16 cellular contexts compared by ENCODE assay signal in genomic region chr10:63125459-63125858, GRCh38. TPM values are rescaled to one million over a fixed set of nuclear protein-coding genes. Genes with fewer than 3 reads are reported as not detected.
DNase-seq lines count a peak whose midpoint lies in the region; ATAC-seq, FAIRE-seq and TF ChIP-seq lines count a peak whose summit lies in the region.
"Had no signal": no experiment of that assay in that cellular context is flagged by ENCODE, and none has a peak within 500 bp of the region (broad histone marks: within the 10 kb centered on the region; RNA-seq: fewer than 3 reads in every experiment).

No MANE protein-coding gene starts in this region.

- no peak overlapping the region for H4K8ac ChIP-seq in H1 (ENCODE audit: extremely low read depth, insufficient read depth, low read length)

- H4K5ac ChIP-seq in H1 (ENCODE audit: insufficient read length, low read depth, low read length), result no peak overlapping the region

- no peak overlapping the region for H3K4me3 ChIP-seq in mammary epithelial cell (replicated peaks in 1 of 3; ENCODE audit: insufficient read depth in 1 of 3, low read depth in 2 of 3, low read length in 3 of 3)
- no peak overlapping the region for H3K4me3 ChIP-seq in H1 (ENCODE audit: extremely low read depth in 1 of 4, insufficient read depth in 2 of 4, low read depth in 3 of 4, low read length in 4 of 4)
- no peak overlapping the region for H3K4me3 ChIP-seq in Caco-2 (ENCODE audit: low read depth, low read length)

- H3K23ac ChIP-seq in H1 (ENCODE audit: insufficient read length), result no peak overlapping the region

- no peak overlapping the region for H3K4me2 ChIP-seq in mammary epithelial cell (ENCODE audit: insufficient read depth, low read depth, low read length)
- H3K4me2 ChIP-seq in H1 (ENCODE audit: insufficient read depth in 1 of 2, low read depth in 2 of 2, low read length in 2 of 2), result no peak overlapping the region

- H3K79me2 ChIP-seq in mammary epithelial cell (ENCODE audit: insufficient read depth, low read length) (no peaks in the 10 kb centered on the region), H1 (ENCODE audit: control insufficient read depth in 1 of 2, insufficient read depth in 2 of 2, low read length in 2 of 2) (no peaks in the 10 kb centered on the region)

- H3K23me2 ChIP-seq in H1 (ENCODE audit: low read depth, low read length), result no peaks in the 10 kb centered on the region

- POLR2A ChIA-PET in MCF 10A (lab: Yijun Ruan, JAX) (interaction anchor here (0.6 to 1.3 kb wide), 3 partner anchors 10 to 34 kb away, joined by 3 to 5 read pairs (median 3); no protein-coding TSS in a partner anchor), H1 (lab: Charles Lee; ENCODE audit: partially characterized antibody) (interaction anchor here (0.6 kb wide), 1 partner anchor 213 kb away, joined by 4 read pairs; no protein-coding TSS in a partner anchor), Caco-2 (lab: Charles Lee) (no interaction called here)
- POLR2A ChIA-PET in naive thymus-derived CD8-positive, alpha-beta T cell (lab: Charles Lee), result no interaction called here

- H3K14ac ChIP-seq in H1 (ENCODE audit: insufficient read length), result no peak overlapping the region

- no peak for TF ChIP-seq POLR2A in H1 (IDR thresholded peaks at IDR 0.05; ENCODE audit: control extremely low read depth in 1 of 2, low read depth in 2 of 2, low read length in 2 of 2)

- H3K9ac ChIP-seq in mammary epithelial cell (ENCODE audit: insufficient read depth, low read length) (no peak overlapping the region), H1 (replicated peaks in 1 of 4; ENCODE audit: extremely low read depth in 1 of 4, low read depth in 3 of 4, low read length in 3 of 4) (no peak overlapping the region)

- H3K4me1 ChIP-seq in mammary epithelial cell (ENCODE audit: insufficient read depth, low read length) (no peaks in the 10 kb centered on the region), H1 (replicated peaks in 1 of 4; ENCODE audit: control insufficient read depth in 3 of 4, insufficient read depth in 4 of 4, low read length in 3 of 4) (no peaks in the 10 kb centered on the region; a peak in 1 of 7 replicates), Caco-2 (no peaks in the 10 kb centered on the region)

- H4K20me1 ChIP-seq in mammary epithelial cell (ENCODE audit: insufficient read depth, low read length), result no peaks in the 10 kb centered on the region
- H4K20me1 ChIP-seq in H1 (replicated peaks in 1 of 2; ENCODE audit: control insufficient read depth in 1 of 2, insufficient read depth in 2 of 2, low read length in 2 of 2), result no peaks in the 10 kb centered on the region

- in situ Hi-C loops in mammary epithelial cell (cut with MboI; ENCODE audit: low sequenced_read_pairs in 2 of 2), result no loop called here

- TF ChIP-seq RAD21 in H1 (IDR thresholded peaks at IDR 0.05 in 1 of 2, conservative IDR thresholded peaks at IDR 0.05 in 1 of 2; ENCODE audit: low read depth in 2 of 2, low read length in 2 of 2), result no peak

- TF ChIP-seq CTCF in MCF 10A (IDR thresholded peaks at IDR 0.05; ENCODE audit: unreplicated experiment) (no peak), mammary epithelial cell (conservative IDR thresholded peaks at IDR 0.05 in 1 of 2, IDR thresholded peaks at IDR 0.05 in 1 of 2; ENCODE audit: extremely low read depth in 1 of 2, insufficient read depth in 1 of 2, low read depth in 1 of 2, low read length in 2 of 2) (no peak), H1 (IDR thresholded peaks at IDR 0.05; ENCODE audit: control extremely low read depth in 1 of 3, insufficient read depth in 1 of 3, low read depth in 1 of 3, low read length in 3 of 3) (no peak), Caco-2 (IDR thresholded peaks at IDR 0.05; ENCODE audit: insufficient read depth in 1 of 2, low read depth in 1 of 2, low read length in 1 of 2, severe bottlenecking in 1 of 2, unreplicated experiment in 1 of 2) (no peak)

- H3K4me1 Mint-ChIP-seq in MCF 10A (ENCODE audit: insufficient read depth, unreplicated experiment) (no peaks in the 10 kb centered on the region), Caco-2 (ENCODE audit: low read depth, unreplicated experiment) (peaks cover 13% of the 10 kb centered on the region)
- H3K4me1 Mint-ChIP-seq in activated T-cell treated with anti-CD3 and anti-CD28 coated beads, Interleukin-2, amount 50 U/mL, for 24 hours (ENCODE audit: low read depth), result no peaks in the 10 kb centered on the region
- H3K4me1 Mint-ChIP-seq in naive thymus-derived CD8-positive, alpha-beta T cell, result no peaks in the 10 kb centered on the region
- H3K4me1 Mint-ChIP-seq: B cell had no signal

- dilution Hi-C loops in mammary epithelial cell (cut with HindIII; ENCODE audit: low sequenced_read_pairs), result loop anchor here (10.0 kb wide), 1 partner anchor 301 kb away; no protein-coding TSS in a partner anchor

- H2BK12ac ChIP-seq in H1 (ENCODE audit: low read depth, low read length), result no peak overlapping the region

- no peak overlapping the region for H2BK15ac ChIP-seq in H1 (ENCODE audit: low read length)

- no peaks in the 10 kb centered on the region for H3K27me3 Mint-ChIP-seq in MCF 10A (ENCODE audit: insufficient read depth, unreplicated experiment)
- peaks cover 2% of the 10 kb centered on the region for H3K27me3 Mint-ChIP-seq in Caco-2 (ENCODE audit: insufficient read depth, unreplicated experiment)
- peaks cover 14% of the 10 kb centered on the region for H3K27me3 Mint-ChIP-seq in activated T-cell treated with anti-CD3 and anti-CD28 coated beads, Interleukin-2, amount 50 U/mL, for 24 hours
- peaks cover 1 to 21% (median 7%) of the 10 kb centered on the region in 5 donors for H3K27me3 Mint-ChIP-seq in naive thymus-derived CD8-positive, alpha-beta T cell

- no peak overlapping the region for H4K91ac ChIP-seq in H1 (replicated peaks; ENCODE audit: insufficient read length, low read length)

- CTCF ChIA-PET in MCF 10A (lab: Yijun Ruan, JAX) (interaction anchor here (0.7 kb wide), 2 partner anchors 32 to 1292 kb away, joined by 3 to 5 read pairs; no protein-coding TSS in a partner anchor), mammary epithelial cell (lab: Charles Lee; ENCODE audit: low non-redundant PET) (no interaction called here), H1 (lab: Charles Lee; ENCODE audit: partially characterized antibody) (interaction anchor here (0.6 to 0.9 kb wide), 2 partner anchors 282 to 632 kb away, joined by 3 read pairs; no protein-coding TSS in a partner anchor), Caco-2 (lab: Charles Lee) (interaction anchor here (0.6 to 0.7 kb wide), 2 partner anchors 246 to 814 kb away, joined by 3 to 8 read pairs; no protein-coding TSS in a partner anchor)

- H2AK5ac ChIP-seq in H1 (ENCODE audit: low read depth, low read length), result 0 out of 2 replicates have a peak overlapping the region, but pooled peaks have one; percentile 53

- H3K36me3 ChIP-seq in mammary epithelial cell (ENCODE audit: insufficient read depth, low read length), result no peaks in the 10 kb centered on the region
- H3K36me3 ChIP-seq in H1 (ENCODE audit: control insufficient read depth in 2 of 4, insufficient read depth in 4 of 4, low read length in 3 of 4), result no peaks in the 10 kb centered on the region
- no peaks in the 10 kb centered on the region for H3K36me3 ChIP-seq in Caco-2 (ENCODE audit: control insufficient read depth, insufficient read depth, low read length)

- H3K4ac ChIP-seq in H1 (replicated peaks; ENCODE audit: insufficient read length, low read depth, low read length), result no peak overlapping the region

- intact Hi-C loops in MCF 10A (cut with micrococcal nuclease), result no loop called here
- intact Hi-C loops in mammary epithelial cell (cut with micrococcal nuclease), result no loop called here
- intact Hi-C loops in Caco-2 (cut with micrococcal nuclease; ENCODE audit: unreplicated experiment), result no loop called here

- no peak for ATAC-seq in naive thymus-derived CD8-positive, alpha-beta T cell

- H3K27ac Mint-ChIP-seq in MCF 10A (ENCODE audit: low read depth, unreplicated experiment), result peak overlapping the region; percentile 23
- H3K27ac Mint-ChIP-seq in Caco-2 (ENCODE audit: unreplicated experiment), result no peak overlapping the region
- no peak overlapping the region for H3K27ac Mint-ChIP-seq in activated T-cell treated with anti-CD3 and anti-CD28 coated beads, Interleukin-2, amount 50 U/mL, for 24 hours
- H3K27ac Mint-ChIP-seq in naive thymus-derived CD8-positive, alpha-beta T cell, result peak overlapping the region in 2 of 10 donors; percentile 31 to 39
- H3K27ac Mint-ChIP-seq: B cell; CD4-positive, alpha-beta T cell; HFFc6 had no signal

- no peaks in the 10 kb centered on the region for H3K9me3 Mint-ChIP-seq in MCF 10A (ENCODE audit: unreplicated experiment)
- H3K9me3 Mint-ChIP-seq in Caco-2 (ENCODE audit: unreplicated experiment), result peaks cover 21% of the 10 kb centered on the region
- H3K9me3 Mint-ChIP-seq in activated T-cell treated with anti-CD3 and anti-CD28 coated beads, Interleukin-2, amount 50 U/mL, for 24 hours, result no peaks in the 10 kb centered on the region
- H3K9me3 Mint-ChIP-seq in naive thymus-derived CD8-positive, alpha-beta T cell, result peaks cover 0 to 9% (median 0%) of the 10 kb centered on the region in 9 donors
- H3K9me3 Mint-ChIP-seq: CD4-positive, alpha-beta T cell; HFFc6 had no signal

- H3K27me3 ChIP-seq in mammary epithelial cell (ENCODE audit: insufficient read depth, low read length) (no peaks in the 10 kb centered on the region), H1 (replicated peaks in 1 of 4; ENCODE audit: control insufficient read depth in 3 of 4, extremely low read depth in 1 of 4, insufficient read depth in 3 of 4, low read length in 3 of 4) (no peaks in the 10 kb centered on the region), Caco-2 (replicated peaks; ENCODE audit: control insufficient read depth, insufficient read depth, low read length) (no peaks in the 10 kb centered on the region)

- no peak overlapping the region for H2BK120ac ChIP-seq in H1 (replicated peaks; ENCODE audit: low read depth, low read length)

- no peaks in the 10 kb centered on the region for H3K36me3 Mint-ChIP-seq in MCF 10A (ENCODE audit: insufficient read depth, unreplicated experiment)
- H3K36me3 Mint-ChIP-seq in Caco-2 (ENCODE audit: insufficient read depth, unreplicated experiment), result peaks cover 8% of the 10 kb centered on the region
- no peaks in the 10 kb centered on the region for H3K36me3 Mint-ChIP-seq in activated T-cell treated with anti-CD3 and anti-CD28 coated beads, Interleukin-2, amount 50 U/mL, for 24 hours (ENCODE audit: low read depth)
- H3K36me3 Mint-ChIP-seq in naive thymus-derived CD8-positive, alpha-beta T cell, result peaks cover 0 to 2% (median 0%) of the 10 kb centered on the region in 3 donors

- no peak overlapping the region for H2BK5ac ChIP-seq in H1 (ENCODE audit: low read depth, low read length)

- H3K56ac ChIP-seq in H1 (replicated peaks; ENCODE audit: insufficient read length, low read depth, low read length), result no peak overlapping the region

- FAIRE-seq in H1 (lab: Jason Lieb, UNC), result no peak

- no peak overlapping the region for H2AFZ ChIP-seq in mammary epithelial cell (ENCODE audit: low read depth, low read length)
- no peak overlapping the region for H2AFZ ChIP-seq in H1 (ENCODE audit: low read length)

- no TSS peak for BruUV-seq in MCF 10A (replicated peaks; lab: Mats Ljungman, UMichigan)
- BruUV-seq in mammary epithelial cell (replicated peaks; lab: Mats Ljungman, UMichigan), result no TSS peak
- no TSS peak for BruUV-seq in Caco-2 (replicated peaks; lab: Mats Ljungman, UMichigan)

- no peaks in the 10 kb centered on the region for H3K9me3 ChIP-seq in mammary epithelial cell (replicated peaks; ENCODE audit: insufficient read depth, low read length)
- H3K9me3 ChIP-seq in H1 (ENCODE audit: insufficient read depth in 2 of 2, low read depth in 1 of 2, low read length in 1 of 2), result peaks cover 6 to 12% of the 10 kb centered on the region in 2 experiments; a peak in 2 of 4 replicates
- H3K9me3 ChIP-seq in Caco-2, result peaks cover 5% of the 10 kb centered on the region; the same call in 1 of the 2 replicates

- H3K4me3 Mint-ChIP-seq in MCF 10A (ENCODE audit: unreplicated experiment), result no peak overlapping the region
- no peak overlapping the region for H3K4me3 Mint-ChIP-seq in Caco-2 (ENCODE audit: unreplicated experiment)
- no peak overlapping the region for H3K4me3 Mint-ChIP-seq in activated T-cell treated with anti-CD3 and anti-CD28 coated beads, Interleukin-2, amount 50 U/mL, for 24 hours
- no peak overlapping the region for H3K4me3 Mint-ChIP-seq in naive thymus-derived CD8-positive, alpha-beta T cell
- H3K4me3 Mint-ChIP-seq: B cell; CD4-positive, alpha-beta T cell; HFFc6 had no signal

- DNase-seq in MCF 10A (ENCODE audit: unreplicated experiment) (no peak), mammary epithelial cell (no peak), NCI-H69 (lab: John Stamatoyannopoulos, UW) (peak; percentile 4), H1 (ENCODE audit: low read depth in 1 of 2, low spot score in 2 of 2) (no peak), Caco-2 (no peak)
- DNase-seq in activated T-cell treated with anti-CD3 and anti-CD28 coated beads, Interleukin-2, amount 50 U/mL, for 24 hours, result no peak
- DNase-seq in naive thymus-derived CD8-positive, alpha-beta T cell, result no peak
- DNase-seq: C1 segment of cervical spinal cord; CD4-positive, alpha-beta T cell; DND-41; GDM1; GOT3; HCEC 1CT; HFFc6; Karpas-422 had no signal

- H3K79me1 ChIP-seq in H1 (ENCODE audit: low read depth, low read length), result no peaks in the 10 kb centered on the region

- H3K27ac ChIP-seq in mammary epithelial cell (ENCODE audit: insufficient read depth, low read depth, low read length) (no peak overlapping the region), H1 (ENCODE audit: low read depth, low read length) (no peak overlapping the region)

- 86% methylated on average over 2 of the region's 2 CpGs for WGBS in mammary epithelial cell (ENCODE audit: low coverage, missing lambda C conversion rate)
- 92% methylated on average over 2 of the region's 2 CpGs; no CpG with 5 or more reads in 1 of the 2 experiments for WGBS in H1 (ENCODE audit: extremely low coverage in 1 of 2, insufficient coverage in 1 of 2, insufficient read length in 1 of 2, insufficient replicate concordance in 2 of 2, low coverage in 1 of 2, low lambda C conversion rate in 2 of 2, missing lambda C conversion rate in 1 of 2), 2 experiments

- TF ChIP-seq EP300 in H1 (IDR thresholded peaks at IDR 0.05; ENCODE audit: borderline replicate concordance in 1 of 2, low read depth in 2 of 2, low read length in 2 of 2), result no peak

- no peak overlapping the region for H2BK20ac ChIP-seq in H1 (ENCODE audit: low read length)

- H3K18ac ChIP-seq in H1 (ENCODE audit: extremely low read depth, low read length), result no peak overlapping the region

RNA-seq across cellular contexts. Expression of gene NRBF2, which starts 7.7 kb away (rescaled TPM):
- total RNA-seq in MCF 10A (2022), result 44.9 and 56.9 TPM in 2 replicates
- 10 to 100 TPM; 32.5 to 45.8 TPM for total RNA-seq in mammary epithelial cell
- 17.6 TPM for polyA plus RNA-seq in mammary epithelial cell
- polyA minus RNA-seq in mammary epithelial cell, result 14.7 TPM
- 29.9 and 30.0 TPM in 2 replicates for total RNA-seq in H1 (2021; fragmentation: NEBNext Ultra II Directional; extraction: Animal tissue kit (Norgen Biotek cat#: 25700))
- 6.3 and 11.0 TPM in 2 replicates for polyA plus RNA-seq in H1 (2011; rRNA removed)
- 13.3 TPM for polyA plus RNA-seq in H1 (2011; cell fraction: cytosol; rRNA removed)
- 6.4 TPM for polyA plus RNA-seq in H1 (2011; cell fraction: nucleus; rRNA removed)
- 18.2 to 24.5 TPM (median 20.8 TPM) in 4 replicates for polyA plus RNA-seq in H1 (2012, experiment 1 of 2)
- polyA plus RNA-seq in H1 (2012, experiment 2 of 2), result 5.7 TPM
- 33.3 TPM for polyA plus RNA-seq in H1 (2013, experiment 1 of 2)
- polyA plus RNA-seq in H1 (2013, experiment 2 of 2), result 32.9 TPM
- polyA minus RNA-seq in H1 (2011; rRNA and poly(A)+ RNA removed), result 8.8 and 12.6 TPM in 2 replicates
- 11.6 TPM for polyA minus RNA-seq in H1 (2011; cell fraction: cytosol; rRNA and poly(A)+ RNA removed)
- 13.5 TPM for polyA minus RNA-seq in H1 (2011; cell fraction: nucleus; rRNA and poly(A)+ RNA removed)
- 49.1 and 52.5 TPM in 2 replicates for total RNA-seq in Caco-2 (2022)
- 10 to 100 TPM; 13.9 to 15.4 TPM for total RNA-seq in naive thymus-derived CD8-positive, alpha-beta T cell
- 10 to 100 TPM; 14.7 to 21.3 (median 16.7) TPM for polyA plus RNA-seq in naive thymus-derived CD8-positive, alpha-beta T cell

Comparison
In these comparisons a context has a peak if more than half of its experiments do, and no peak if none do; other contexts are left out.
1. POLR2A ChIA-PET loops: an anchor here in MCF 10A (0.6 to 1.3 kb wide) and H1 (0.6 kb wide); none called in Caco-2 and naive thymus-derived CD8-positive, alpha-beta T cell.